In the genomic region with DNA sequence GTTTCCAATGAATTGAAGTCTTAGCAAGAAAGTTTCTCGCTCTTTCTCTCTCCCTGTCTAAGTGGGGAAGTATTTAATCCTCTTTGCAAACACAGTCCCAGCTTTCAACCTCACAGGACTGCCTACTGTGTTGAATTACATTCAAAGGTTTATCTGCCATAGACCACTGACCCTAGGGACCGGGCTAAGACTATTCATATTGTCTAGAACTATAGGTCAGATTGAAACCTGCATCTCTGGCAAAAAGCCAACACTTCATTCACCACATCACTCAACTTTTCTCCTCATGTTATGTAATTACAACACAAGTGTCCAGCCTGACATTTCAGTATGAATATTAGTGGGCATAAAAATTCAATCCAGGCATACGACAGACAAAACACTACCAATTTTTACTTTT, we compare ENCODE assay signal across 14 cellular contexts.
DNase-seq lines count a peak whose midpoint lies in the region; ATAC-seq lines count a peak whose summit lies in the region.
"Had no signal": no experiment of that assay in that cellular context is flagged by ENCODE, and none has a peak within 500 bp of the region (broad histone marks: within the 10 kb centered on the region; RNA-seq: fewer than 3 reads in every experiment).

No MANE protein-coding gene starts in this region.

- DNase-seq in hypothalamus (lab: John Stamatoyannopoulos, UW): no peak
- DNase-seq in epidermal melanocyte (ENCODE audit: insufficient read length, low spot score): no peak
- DNase-seq in NCI-H2107 treated with DMSO at 0.1 percent for 48 hours (lab: John Stamatoyannopoulos, UW; ENCODE audit: unreplicated experiment): no peak
- no peak for DNase-seq in DMS79 (lab: John Stamatoyannopoulos, UW)
- DNase-seq: activated effector memory CD4-positive, alpha-beta T cell treated with anti-CD3 and anti-CD28 coated beads, Interleukin-2, amount 50 U/mL, for 16 hours; COR-L47; cortex of kidney; naive B cell; NCI-H2171 had no signal

- ATAC-seq in GM18508 (IDR thresholded peaks at IDR 0.05; ENCODE audit: insufficient read depth, unreplicated experiment) (peak; percentile 4), GM19395 (IDR thresholded peaks at IDR 0.05; ENCODE audit: unreplicated experiment) (peak; percentile 39), HG02852 (IDR thresholded peaks at IDR 0.05; ENCODE audit: unreplicated experiment) (peak; percentile 31), HG03520 (IDR thresholded peaks at IDR 0.05; ENCODE audit: unreplicated experiment) (peak; percentile 27)
- ATAC-seq: activated CD8-positive, alpha-beta T cell treated with anti-CD3 and anti-CD28 coated beads, Interleukin-2, amount 10 ng/mL, durations not matched to agents 7 days and 5 days had no signal
